8 cellular contexts compared by ENCODE assay signal in the genomic region with DNA sequence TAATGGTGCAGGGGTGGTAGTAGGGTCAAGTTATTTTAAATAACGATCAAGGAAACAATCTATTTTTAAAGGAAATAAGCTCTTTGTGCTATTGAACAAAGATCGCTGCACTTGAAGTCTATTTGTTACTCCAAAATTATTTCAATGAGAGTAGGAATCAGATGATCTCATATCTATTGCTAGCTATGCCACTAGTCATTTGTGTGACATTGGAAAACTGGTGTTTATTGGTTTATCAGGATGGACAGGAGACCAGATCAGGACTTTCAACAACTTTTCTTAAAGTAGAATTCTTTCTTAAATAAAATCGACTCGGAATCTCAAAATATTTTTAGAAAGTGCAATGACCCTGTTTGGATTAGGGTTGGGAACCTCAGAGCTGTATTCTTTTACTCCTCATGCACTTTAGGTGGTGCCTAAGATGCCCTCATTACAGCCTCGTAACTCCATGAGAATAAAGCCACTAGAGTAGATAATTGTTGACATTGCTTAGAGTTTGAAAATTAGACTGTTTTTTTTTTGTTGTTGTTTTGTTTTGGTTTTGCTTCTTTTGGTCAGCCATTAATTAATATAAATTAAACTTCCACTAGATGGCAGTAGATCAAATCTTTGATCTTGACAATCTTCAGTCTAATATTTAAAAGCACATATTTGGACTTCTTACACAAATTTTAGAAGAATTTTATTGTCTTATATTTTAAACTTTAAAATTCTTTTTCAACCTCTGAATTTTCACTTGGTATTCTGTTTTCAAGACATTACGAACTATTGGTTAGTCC.
DNase-seq lines count a peak whose midpoint lies in the region; ATAC-seq and TF ChIP-seq lines count a peak whose summit lies in the region.

No MANE protein-coding gene starts in this region.

- no peaks in the 10 kb centered on the region for H3K79me2 ChIP-seq in OCI-LY3 (ENCODE audit: low read length)

- TF ChIP-seq CTCF in OCI-LY3 (IDR thresholded peaks at IDR 0.05; ENCODE audit: low read depth, low read length) (peak; percentile 40), fibroblast of mammary gland (conservative IDR thresholded peaks at IDR 0.05; ENCODE audit: control insufficient read depth, insufficient read depth, low read depth, low read length) (peak; percentile 29)

- H4K20me1 ChIP-seq in OCI-LY3 (ENCODE audit: insufficient read depth, low read length): no peaks in the 10 kb centered on the region

- peak; percentile 4 for DNase-seq in NCI-H748 (lab: John Stamatoyannopoulos, UW; ENCODE audit: unreplicated experiment)
- no peak for DNase-seq in NCI-H748 treated with DMSO at 0.1 percent for 48 hours (lab: John Stamatoyannopoulos, UW)
- DNase-seq in fibroblast of mammary gland (ENCODE audit: low read depth): peak; percentile 55

- H3K27me3 ChIP-seq in OCI-LY3 (ENCODE audit: low read depth, low read length) (no peaks in the 10 kb centered on the region), skeletal muscle satellite cell (ENCODE audit: control insufficient read depth, insufficient read depth, low read length) (no peaks in the 10 kb centered on the region)

- H3K4me3 ChIP-seq in OCI-LY3 (ENCODE audit: low read length): no peak overlapping the region
- no peak overlapping the region for H3K4me3 ChIP-seq in fibroblast of mammary gland (ENCODE audit: control insufficient read depth, low read depth, low read length)
- no peak overlapping the region for H3K4me3 ChIP-seq in skeletal muscle satellite cell (ENCODE audit: low read length)

- H3K36me3 ChIP-seq in OCI-LY3 (replicated peaks; ENCODE audit: low read depth, low read length) (no peaks in the 10 kb centered on the region), skeletal muscle satellite cell (ENCODE audit: insufficient read depth, low read length) (no peaks in the 10 kb centered on the region)

- H3K9me3 ChIP-seq in OCI-LY3 (ENCODE audit: insufficient read depth, low read length): no peaks in the 10 kb centered on the region
- no peaks in the 10 kb centered on the region for H3K9me3 ChIP-seq in skeletal muscle satellite cell (replicated peaks; ENCODE audit: low read length)

- no peaks in the 10 kb centered on the region for H3K4me1 ChIP-seq in OCI-LY3 (ENCODE audit: low read length)
- peaks cover 37% of the 10 kb centered on the region for H3K4me1 ChIP-seq in skeletal muscle satellite cell (ENCODE audit: control insufficient read depth, insufficient read depth, low read length)

- 0 out of 2 replicates have a peak overlapping the region, but pooled peaks have one; percentile 23 for H3K4me2 ChIP-seq in OCI-LY3 (ENCODE audit: low read length)
- peak overlapping the region; percentile 64 for H3K4me2 ChIP-seq in skeletal muscle satellite cell (ENCODE audit: low read length)

- H3K9ac ChIP-seq in OCI-LY3 (ENCODE audit: low read length): no peak overlapping the region
- no peak overlapping the region for H3K9ac ChIP-seq in skeletal muscle satellite cell (ENCODE audit: low read depth, low read length)

- H2AFZ ChIP-seq in OCI-LY3 (ENCODE audit: low read depth, low read length): no peak overlapping the region

- ATAC-seq in HG02973 (IDR thresholded peaks at IDR 0.05; ENCODE audit: unreplicated experiment) (no peak), GM18870 (IDR thresholded peaks at IDR 0.05; ENCODE audit: unreplicated experiment) (no peak), GM21423 (IDR thresholded peaks at IDR 0.05; ENCODE audit: unreplicated experiment) (no peak)

- no peak overlapping the region for H3K27ac ChIP-seq in OCI-LY3 (ENCODE audit: low read length)
